1 cellular context compared by ENCODE assay signal in genomic region chr15:63292241-63292640, GRCh38.
TF ChIP-seq lines count a peak whose summit lies in the region.

No MANE protein-coding gene starts in this region.

TF ChIP-seq in endothelial cell of umbilical vein, 7 proteins besides CTCF, POLR2A, EP300 and RAD21:
- no peak for TF ChIP-seq EZH2 (IDR thresholded peaks at IDR 0.05; ENCODE audit: borderline replicate concordance, low read depth, low read length, severe bottlenecking)
- TF ChIP-seq GATA2 (IDR thresholded peaks at IDR 0.05; ENCODE audit: insufficient read depth, insufficient read length, low read depth, low read length), result no peak
- no peak for TF ChIP-seq JUN (IDR thresholded peaks at IDR 0.05; ENCODE audit: borderline replicate concordance, insufficient read depth, insufficient read length, low read depth)
- TF ChIP-seq FOS (IDR thresholded peaks at IDR 0.05; ENCODE audit: borderline replicate concordance, insufficient read depth, low read length), result no peak
- TF ChIP-seq, protein P1, sequence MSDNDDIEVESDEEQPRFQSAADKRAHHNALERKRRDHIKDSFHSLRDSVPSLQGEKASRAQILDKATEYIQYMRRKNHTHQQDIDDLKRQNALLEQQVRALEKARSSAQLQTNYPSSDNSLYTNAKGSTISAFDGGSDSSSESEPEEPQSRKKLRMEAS (IDR thresholded peaks at IDR 0.05; ENCODE audit: insufficient read depth, insufficient read length), result no peak
- TF ChIP-seq MYC (IDR thresholded peaks at IDR 0.05; ENCODE audit: low read depth, low read length), result no peak
- TF ChIP-seq POLR2AphosphoS5 (IDR thresholded peaks at IDR 0.05; ENCODE audit: insufficient read depth, low read depth, low read length), result no peak
TF ChIP-seq in endothelial cell of umbilical vein: peak in this region for 0.
